19 cellular contexts compared by ENCODE assay signal in genomic region chr13:29964181-29964845, GRCh38.
"Had no signal": no experiment of that assay in that cellular context is flagged by ENCODE, and none has a peak within 500 bp of the region (broad histone marks: within the 10 kb centered on the region; RNA-seq: fewer than 3 reads in every experiment).

No MANE protein-coding gene starts in this region.

- DNase-seq: activated CD4-positive, alpha-beta T cell treated with anti-CD3 and anti-CD28 coated beads for 4 hours; activated CD8-positive, alpha-beta memory T cell treated with anti-CD3 and anti-CD28 coated beads, Interleukin-2, amount 50 U/mL, for 4 hours; activated CD8-positive, alpha-beta T cell treated with anti-CD3 and anti-CD28 coated beads, Interleukin-2, amount 10 ng/mL, durations not matched to agents 7 days and 5 days; activated gamma-delta T cell; activated T-cell treated with anti-CD3 and anti-CD28 coated beads, Interleukin-2, amount 50 U/mL, for 48 hours; amniotic stem cell; body of pancreas; effector CD4-positive, alpha-beta T cell; esophagus squamous epithelium; hippocampal formation; naive B cell; pancreas; stimulated activated naive CD8-positive, alpha-beta T cell treated with anti-CD3 and anti-CD28 coated beads, Interleukin-15, amount 100 ng/mL, for 72 hours; upper lobe of left lung had no signal

- H3K36me3 ChIP-seq: esophagus squamous epithelium, pancreas, upper lobe of left lung had no signal

- H3K27ac Mint-ChIP-seq: activated CD8-positive, alpha-beta T cell treated with anti-CD3 and anti-CD28 coated beads, Interleukin-2, amount 10 ng/mL, durations not matched to agents 7 days and 5 days; stimulated activated naive CD8-positive, alpha-beta T cell treated with anti-CD3 and anti-CD28 coated beads, Interleukin-15, amount 100 ng/mL, for 72 hours had no signal

- H3K9me3 Mint-ChIP-seq: central memory CD8-positive, alpha-beta T cell had no signal

- H3K4me3 Mint-ChIP-seq: activated CD8-positive, alpha-beta T cell treated with anti-CD3 and anti-CD28 coated beads, Interleukin-2, amount 10 ng/mL, durations not matched to agents 7 days and 5 days; central memory CD8-positive, alpha-beta T cell; naive B cell; stimulated activated naive CD8-positive, alpha-beta T cell treated with anti-CD3 and anti-CD28 coated beads, Interleukin-15, amount 100 ng/mL, for 72 hours had no signal

- H3K4me3 ChIP-seq: body of pancreas, coronary artery, esophagus squamous epithelium, pancreas, upper lobe of left lung had no signal

- H3K27me3 Mint-ChIP-seq: central memory CD8-positive, alpha-beta T cell; stimulated activated naive CD8-positive, alpha-beta T cell treated with anti-CD3 and anti-CD28 coated beads, Interleukin-15, amount 100 ng/mL, for 72 hours had no signal

- H3K4me1 ChIP-seq: body of pancreas, esophagus squamous epithelium, pancreas, upper lobe of left lung had no signal

- H3K4me1 Mint-ChIP-seq: central memory CD8-positive, alpha-beta T cell; naive B cell; stimulated activated naive CD8-positive, alpha-beta T cell treated with anti-CD3 and anti-CD28 coated beads, Interleukin-15, amount 100 ng/mL, for 72 hours had no signal

- H3K27me3 ChIP-seq: body of pancreas, pancreas, upper lobe of left lung had no signal

- H3K9me3 ChIP-seq: body of pancreas, pancreas, upper lobe of left lung had no signal

- H3K27ac ChIP-seq: body of pancreas, coronary artery, esophagus squamous epithelium, pancreas, upper lobe of left lung had no signal

- ATAC-seq: activated CD8-positive, alpha-beta T cell treated with anti-CD3 and anti-CD28 coated beads, Interleukin-2, amount 10 ng/mL, durations not matched to agents 7 days and 5 days; activated naive CD4-positive, alpha-beta T cell treated with anti-CD3 and anti-CD28 coated beads, Interleukin-2, amount 50 U/mL, for 72 hours; body of pancreas; left lobe of liver; pancreas; sciatic nerve; stimulated activated naive CD8-positive, alpha-beta T cell treated with anti-CD3 and anti-CD28 coated beads, Interleukin-15, amount 100 ng/mL, for 72 hours had no signal
